In the genomic region with DNA sequence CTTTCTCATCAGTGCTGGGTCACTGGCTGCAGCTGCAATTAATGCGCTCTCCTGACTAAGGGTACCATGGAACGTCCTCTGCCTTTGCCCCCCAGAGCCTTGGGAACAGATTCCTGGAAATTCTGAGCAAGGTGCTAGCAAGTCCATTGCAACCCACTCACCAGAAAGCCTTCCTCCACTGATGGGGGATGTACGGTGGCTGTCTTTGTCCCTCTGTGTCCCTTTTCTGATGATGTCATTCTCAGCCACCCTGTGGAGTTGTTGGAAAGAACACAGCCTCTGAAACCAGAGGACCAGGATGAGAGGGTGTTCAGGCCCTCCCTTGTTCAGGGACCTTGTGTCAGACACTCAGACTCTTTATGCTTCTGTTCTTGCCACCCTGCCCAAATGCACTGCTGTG, we compare ENCODE assay signal across 19 cellular contexts. TPM values are rescaled to one million over a fixed set of nuclear protein-coding genes. Genes with fewer than 3 reads are reported as not detected.
DNase-seq lines count a peak whose midpoint lies in the region; ATAC-seq, FAIRE-seq and TF ChIP-seq lines count a peak whose summit lies in the region.
"Had no signal": no experiment of that assay in that cellular context is flagged by ENCODE, and none has a peak within 500 bp of the region (broad histone marks: within the 10 kb centered on the region; RNA-seq: fewer than 3 reads in every experiment).

No MANE protein-coding gene starts in this region.

- H3K79me2 ChIP-seq in HepG2 (ENCODE audit: insufficient read depth, low read length) (no peaks in the 10 kb centered on the region), K562 (ENCODE audit: control insufficient read depth, insufficient read depth, low read length) (no peaks in the 10 kb centered on the region), osteoblast (ENCODE audit: insufficient read depth, low read length) (no peaks in the 10 kb centered on the region)

- H3K9me1 ChIP-seq in K562 (ENCODE audit: control insufficient read depth, insufficient read depth, low read length), result no peaks in the 10 kb centered on the region

- DNase-seq in HepG2 (ENCODE audit: low spot score) (no peak), right lobe of liver (no peak), K562 (ENCODE audit: extremely low read depth in 1 of 4, low spot score in 3 of 4) (peak in 3 of 4 experiments; percentile 38 to 47 (median 46)), osteoblast (ENCODE audit: insufficient read length, low spot score, missing footprints) (no peak), AML-193 (lab: John Stamatoyannopoulos, UW) (no peak), breast epithelium (ENCODE audit: low spot score in 2 of 2) (no peak), GDM1 (lab: John Stamatoyannopoulos, UW) (no peak)
- DNase-seq: DMS79, KBM-7, NCI-H1105, NCI-H1694, NCI-H2081, NCI-H2171 treated with DMSO at 0.1 percent for 48 hours, NCI-H446, NCI-H526, Right ventricle myocardium superior had no signal

- H3K4me2 ChIP-seq in HepG2 (ENCODE audit: low read depth, low read length) (no peak overlapping the region), K562 (ENCODE audit: insufficient read depth, low read length) (peak overlapping the region; percentile 49), osteoblast (ENCODE audit: insufficient read depth, low read length) (no peak overlapping the region)

- H3K36me3 ChIP-seq in HepG2 (replicated peaks in 1 of 2; ENCODE audit: control insufficient read depth in 1 of 2, insufficient read depth in 2 of 2, low read length in 2 of 2), result no peaks in the 10 kb centered on the region
- H3K36me3 ChIP-seq in right lobe of liver, result no peaks in the 10 kb centered on the region
- H3K36me3 ChIP-seq in K562 (ENCODE audit: control insufficient read depth, insufficient read depth, low read length), result no peaks in the 10 kb centered on the region
- H3K36me3 ChIP-seq in osteoblast (ENCODE audit: insufficient read depth, low read length), result no peaks in the 10 kb centered on the region
- no peaks in the 10 kb centered on the region for H3K36me3 ChIP-seq in breast epithelium

- TF ChIP-seq POLR2A in HepG2 (IDR thresholded peaks at IDR 0.05; ENCODE audit: insufficient read depth in 1 of 2, low read depth in 2 of 2, low read length in 2 of 2) (no peak), right lobe of liver (IDR thresholded peaks at IDR 0.05) (no peak), K562 (conservative IDR thresholded peaks at IDR 0.05) (no peak), breast epithelium (IDR thresholded peaks at IDR 0.05) (no peak)

- TF ChIP-seq RAD21 in HepG2 (CRISPR knock-in tag; IDR thresholded peaks at IDR 0.05), result no peak
- TF ChIP-seq RAD21 in K562 (CRISPR knock-in tag; conservative IDR thresholded peaks at IDR 0.05 in 1 of 2, IDR thresholded peaks at IDR 0.05 in 1 of 2), result no peak

- no peaks in the 10 kb centered on the region for H3K9me3 ChIP-seq in HepG2 (ENCODE audit: low read length)
- H3K9me3 ChIP-seq in right lobe of liver, result no peaks in the 10 kb centered on the region
- H3K9me3 ChIP-seq in K562 (replicated peaks; ENCODE audit: control insufficient read depth, insufficient read depth, low read depth, low read length), result no peaks in the 10 kb centered on the region
- H3K9me3 ChIP-seq in osteoblast (ENCODE audit: low read depth, low read length), result no peaks in the 10 kb centered on the region
- no peaks in the 10 kb centered on the region for H3K9me3 ChIP-seq in breast epithelium

- POLR2A ChIA-PET in HepG2 (lab: Yijun Ruan, JAX) (interaction anchor here (1.1 to 3.0 kb wide), 2 partner anchors 18 to 101 kb away, joined by 3 to 11 read pairs; no protein-coding TSS in a partner anchor), K562 (lab: Yijun Ruan, JAX) (interaction anchor here (1.0 kb wide), 1 partner anchor 39 kb away, joined by 4 read pairs; no protein-coding TSS in a partner anchor)

- TF ChIP-seq CTCF in HepG2 (CRISPR knock-in tag; IDR thresholded peaks at IDR 0.05) (no peak), right lobe of liver (IDR thresholded peaks at IDR 0.05) (no peak), K562 (IDR thresholded peaks at IDR 0.05 in 2 of 3, conservative IDR thresholded peaks at IDR 0.05 in 1 of 3; ENCODE audit: insufficient read depth in 2 of 3, low read depth in 1 of 3, low read length in 3 of 3) (no peak), osteoblast (IDR thresholded peaks at IDR 0.05; ENCODE audit: extremely low read depth, low read depth, low read length) (no peak), breast epithelium (IDR thresholded peaks at IDR 0.05) (no peak)

- in situ Hi-C loops in HepG2 (cut with HindIII; ENCODE audit: extremely low pct_ligation_motif_present, low pct_unique_long_range_greater_than_20kb) (no loop called here), K562 (cut with MboI) (no loop called here)

- H3K27ac ChIP-seq in HepG2 (ENCODE audit: extremely low read length, insufficient read depth, low read length), result no peak overlapping the region
- H3K27ac ChIP-seq in right lobe of liver, result no peak overlapping the region
- H3K27ac ChIP-seq in K562 (ENCODE audit: extremely low read depth, low read depth, low read length), result no peak overlapping the region
- H3K27ac ChIP-seq in osteoblast (ENCODE audit: low read depth, low read length), result peak overlapping the region; percentile 97
- H3K27ac ChIP-seq in breast epithelium, result no peak overlapping the region
- H3K27ac ChIP-seq: 22Rv1 had no signal

- ATAC-seq in HepG2 (no peak), right lobe of liver (no peak), K562 (peak; percentile 64), HG02571 (IDR thresholded peaks at IDR 0.05; ENCODE audit: unreplicated experiment) (no peak)

- no TSS peak for BruUV-seq in HepG2 (replicated peaks; lab: Mats Ljungman, UMichigan)
- BruUV-seq in K562 (replicated peaks; lab: Mats Ljungman, UMichigan), result no TSS peak

- no peaks in the 10 kb centered on the region for H3K27me3 ChIP-seq in HepG2 (ENCODE audit: control insufficient read depth in 1 of 2, insufficient read depth in 2 of 2, low read length in 2 of 2)
- no peaks in the 10 kb centered on the region for H3K27me3 ChIP-seq in right lobe of liver
- H3K27me3 ChIP-seq in K562 (ENCODE audit: control insufficient read depth in 2 of 2, insufficient read depth in 2 of 2, low read length in 2 of 2), result no peaks in the 10 kb centered on the region
- H3K27me3 ChIP-seq in osteoblast (ENCODE audit: insufficient read depth, low read length), result no peaks in the 10 kb centered on the region
- H3K27me3 ChIP-seq in breast epithelium, result no peaks in the 10 kb centered on the region

- intact Hi-C loops in HepG2 (cut with micrococcal nuclease; ENCODE audit: unreplicated experiment), result no loop called here
- intact Hi-C loops in right lobe of liver (cut with DNase I), result no loop called here
- intact Hi-C loops in K562 (cut with micrococcal nuclease), result no loop called here
- intact Hi-C loops in breast epithelium (cut with DNase I; ENCODE audit: low total_unique reads), result no loop called here

- H3K4me1 ChIP-seq in HepG2 (ENCODE audit: insufficient read depth, low read length) (peaks cover 59% of the 10 kb centered on the region), right lobe of liver (peaks cover 0 to 14% (median 0%) of the 10 kb centered on the region in 4 donors), K562 (replicated peaks in 1 of 2; ENCODE audit: control insufficient read depth in 2 of 2, insufficient read depth in 2 of 2, low read length in 2 of 2) (peaks cover 13 to 47% of the 10 kb centered on the region in 2 experiments), osteoblast (ENCODE audit: insufficient read depth, low read length) (peaks cover 40% of the 10 kb centered on the region), breast epithelium (no peaks in the 10 kb centered on the region)

- CTCF ChIA-PET in HepG2 (lab: Yijun Ruan, JAX; ENCODE audit: low intra/inter-chr PET ratio, low total read pairs), result no interaction called here
- CTCF ChIA-PET in K562 (lab: Yijun Ruan, JAX; ENCODE audit: low intra/inter-chr PET ratio), result no interaction called here

- H4K20me1 ChIP-seq in HepG2 (ENCODE audit: insufficient read depth, low read length) (no peaks in the 10 kb centered on the region), K562 (replicated peaks; ENCODE audit: control insufficient read depth, insufficient read depth, low read length) (no peaks in the 10 kb centered on the region), osteoblast (ENCODE audit: insufficient read depth, low read length) (no peaks in the 10 kb centered on the region)

- H2AFZ ChIP-seq in HepG2 (ENCODE audit: low read length), result no peak overlapping the region
- H2AFZ ChIP-seq in K562 (ENCODE audit: low read depth, low read length), result peak overlapping the region; percentile 93
- H2AFZ ChIP-seq in osteoblast (ENCODE audit: low read length), result no peak overlapping the region

- TF ChIP-seq EP300 in HepG2 (IDR thresholded peaks at IDR 0.05; ENCODE audit: low read depth in 2 of 2, low read length in 2 of 2), result no peak
- no peak for TF ChIP-seq EP300 in HepG2 (CRISPR knock-in tag; IDR thresholded peaks at IDR 0.05; ENCODE audit: borderline replicate concordance)
- TF ChIP-seq EP300 in K562 (IDR thresholded peaks at IDR 0.05; ENCODE audit: low read length), result no peak

- H3K9ac ChIP-seq in HepG2 (ENCODE audit: insufficient read depth, low read depth, low read length) (no peak overlapping the region), K562 (ENCODE audit: insufficient read depth in 1 of 2, low read depth in 2 of 2, low read length in 2 of 2) (no peak overlapping the region)

- 70% methylated on average over 3 of the region's 3 CpGs for WGBS in HepG2 (ENCODE audit: low lambda C conversion rate)
- WGBS in right lobe of liver (ENCODE audit: insufficient coverage, low coverage, low lambda C conversion rate, missing lambda C conversion rate), result no CpG with 5 or more reads among the region's 3 CpGs
- WGBS in K562 (ENCODE audit: insufficient coverage, low coverage, missing lambda C conversion rate), result 66% methylated on average over 3 of the region's 3 CpGs

- no peak overlapping the region for H3K4me3 ChIP-seq in HepG2 (replicated peaks in 1 of 3; ENCODE audit: insufficient read depth in 1 of 3, low read depth in 2 of 3, low read length in 3 of 3)
- no peak overlapping the region for H3K4me3 ChIP-seq in right lobe of liver
- no peak overlapping the region for H3K4me3 ChIP-seq in K562
- no peak overlapping the region for H3K4me3 ChIP-seq in osteoblast (ENCODE audit: insufficient read depth, low read length)
- no peak overlapping the region for H3K4me3 ChIP-seq in breast epithelium

- FAIRE-seq in HepG2 (lab: Jason Lieb, UNC) (no peak), K562 (lab: Jason Lieb, UNC) (peak; percentile 67)
- FAIRE-seq: H54 had no signal

RNA-seq across cellular contexts. Expression of a gene that starts 38.1 kb away (rescaled TPM):
- total RNA-seq in HepG2 (2016; rRNA removed; fragmentation: Illumina TruSeq; extraction: Trizol) (51.7 and 77.9 TPM in 2 replicates), right lobe of liver (10 to 100 TPM; 29.4 to 75.2 (median 36.6) TPM), K562 (2014; rRNA removed) (22.9 and 24.8 TPM in 2 replicates), K562 (2014; rRNA removed; fragmentation: Illumina TruSeq; extraction: Trizol) (39.4 and 43.6 TPM in 2 replicates), K562 (2015; rRNA removed; fragmentation: Illumina TruSeq; extraction: Trizol) (33.5 and 33.7 TPM in 2 replicates), K562 (2021) (30.7 and 36.3 TPM in 2 replicates), osteoblast (181 and 196 TPM in 2 replicates), breast epithelium (100 to 1,000 TPM; 126 to 238 (median 138) TPM)
- total RNA-seq in HepG2 (2016; cell fraction: cytosol; rRNA removed; fragmentation: Illumina TruSeq; extraction: Trizol; ENCODE audit: low read depth), result 8.0 and 8.8 TPM in 2 replicates
- 47.2 and 73.5 TPM in 2 replicates for total RNA-seq in HepG2 (2016; cell fraction: insoluble cytoplasmic fraction; rRNA removed; fragmentation: Illumina TruSeq; extraction: Trizol)
- 24.0 and 25.0 TPM in 2 replicates for total RNA-seq in HepG2 (2016; cell fraction: membrane; rRNA removed; fragmentation: Illumina TruSeq; extraction: Trizol)
- 50.9 and 56.2 TPM in 2 replicates for total RNA-seq in HepG2 (2016; cell fraction: nucleus; rRNA removed; fragmentation: Illumina TruSeq; extraction: Trizol)
- polyA plus RNA-seq in HepG2 (2011; rRNA removed) (20.4 and 26.8 TPM in 2 replicates), K562 (2011; rRNA removed) (18.0 and 22.5 TPM in 2 replicates), K562 (2014; fragmentation: Illumina TruSeq; extraction: Trizol) (24.0 and 26.2 TPM in 2 replicates), K562 (2014; fragmentation: Nextera tagmentation; extraction: Ambion mirVana) (10 to 100 TPM; 14.2 to 17.9 TPM), K562 (2014; rRNA removed) (12.1 and 12.6 TPM in 2 replicates)
- 14.8 and 18.8 TPM in 2 replicates for polyA plus RNA-seq in HepG2 (2011; cell fraction: cytosol; rRNA removed)
- polyA plus RNA-seq in HepG2 (2011; cell fraction: nucleus; rRNA removed), result 26.0 and 30.5 TPM in 2 replicates
- polyA plus RNA-seq in HepG2 (2012), result 30.3 and 41.4 TPM in 2 replicates
- 0.80 and 1.00 TPM in 2 replicates for polyA plus RNA-seq in HepG2 (2016; cell fraction: cytosol; fragmentation: Illumina TruSeq; extraction: Trizol; ENCODE audit: low read depth)
- 32.5 and 33.4 TPM in 2 replicates for polyA plus RNA-seq in HepG2 (2016; cell fraction: insoluble cytoplasmic fraction; fragmentation: Illumina TruSeq; extraction: Trizol; ENCODE audit: low read depth)
- polyA plus RNA-seq in HepG2 (2016; cell fraction: membrane; fragmentation: Illumina TruSeq; extraction: Trizol; ENCODE audit: low read depth), result 2.7 and 3.4 TPM in 2 replicates
- 35.8 and 35.9 TPM in 2 replicates for polyA plus RNA-seq in HepG2 (2016; cell fraction: nucleus; fragmentation: Illumina TruSeq; extraction: Trizol; ENCODE audit: insufficient read depth, low read depth)
- 48.8 and 66.3 TPM in 2 replicates for polyA minus RNA-seq in HepG2 (2011; rRNA and poly(A)+ RNA removed; ENCODE audit: low replicate concordance)
- polyA minus RNA-seq in HepG2 (2011; cell fraction: cytosol; rRNA and poly(A)+ RNA removed), result 52.1 and 52.3 TPM in 2 replicates
- 130 and 149 TPM in 2 replicates for polyA minus RNA-seq in HepG2 (2011; cell fraction: nucleus; rRNA and poly(A)+ RNA removed)
- 53.5 and 97.8 TPM in 2 replicates for total RNA-seq in K562 (2011; cell fraction: chromatin; rRNA removed; ENCODE audit: low replicate concordance)
- total RNA-seq in K562 (2011; cell fraction: nucleolus; rRNA removed), result 22.0 and 29.1 TPM in 2 replicates
- total RNA-seq in K562 (2011; cell fraction: nucleoplasm; rRNA removed), result 61.7 and 84.8 TPM in 2 replicates
- polyA plus RNA-seq in K562 (2011; cell fraction: cytosol; rRNA removed), result 6.7 and 14.9 TPM in 2 replicates
- polyA plus RNA-seq in K562 (2011; cell fraction: nucleus; rRNA removed), result 22.7 and 28.6 TPM in 2 replicates
- polyA plus RNA-seq in K562 (2012), result 19.0 and 21.1 TPM in 2 replicates
- polyA minus RNA-seq in K562 (2011; rRNA and poly(A)+ RNA removed), result 64.1 and 109 TPM in 2 replicates
- polyA minus RNA-seq in K562 (2011; cell fraction: cytosol; rRNA and poly(A)+ RNA removed), result 27.8 and 34.9 TPM in 2 replicates
- polyA minus RNA-seq in K562 (2011; cell fraction: nucleus; rRNA and poly(A)+ RNA removed), result 35.9 and 61.9 TPM in 2 replicates

Comparison
In these comparisons a context has a peak if more than half of its experiments do, and no peak if none do; other contexts are left out.
1. DNase-seq: peak in K562 (3 of 4); none in HepG2 (single experiment), right lobe of liver (0 of 3), osteoblast (single experiment), AML-193 (0 of 2), breast epithelium (0 of 2) and GDM1 (single experiment).